In the genomic region with DNA sequence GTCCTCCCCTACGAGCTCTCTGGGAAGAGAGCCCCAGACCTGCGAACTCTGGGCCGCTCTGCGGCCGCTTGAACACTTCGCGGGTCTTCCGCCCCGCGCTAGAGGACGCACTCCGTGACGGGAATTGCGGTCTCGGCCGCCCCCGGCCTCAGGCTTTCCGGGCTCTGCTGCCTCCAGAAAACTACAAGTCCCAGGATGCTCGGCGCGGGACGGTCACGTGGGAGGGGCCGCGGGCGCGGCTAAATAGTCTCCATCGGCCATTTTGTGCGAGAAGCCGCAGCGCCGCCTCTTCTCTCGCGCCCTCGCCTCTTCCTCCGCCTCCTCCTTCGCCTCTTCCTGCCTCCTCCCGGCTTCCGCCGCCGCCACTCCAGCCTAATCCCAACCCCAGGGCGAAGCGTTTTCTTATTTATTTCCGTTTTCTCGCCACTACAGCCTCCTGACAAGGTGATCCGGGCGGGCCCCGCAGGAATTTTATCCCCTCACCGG, we compare ENCODE assay signal across 8 cellular contexts. TPM values are rescaled to one million over a fixed set of nuclear protein-coding genes. Genes with fewer than 3 reads are reported as not detected.
DNase-seq lines count a peak whose midpoint lies in the region; ATAC-seq and TF ChIP-seq lines count a peak whose summit lies in the region.

A gene (plus strand): TSS at position 269 of the 486 bp plus-strand sequence. CDS start 235 bp downstream, outside the sequence.

- H3K4me1 ChIP-seq in ovary (ENCODE audit: insufficient read depth) (peaks cover 4% of the 10 kb centered on the region), tibial nerve (peaks cover 0 to 46% (median 12%) of the 10 kb centered on the region in 4 donors)

- no peaks in the 10 kb centered on the region for H3K9me3 ChIP-seq in ovary
- no peaks in the 10 kb centered on the region for H3K9me3 ChIP-seq in tibial nerve

- peak; percentile 57 for TF ChIP-seq EP300 in ovary (IDR thresholded peaks at IDR 0.05)
- peak; percentile 83 to 96 for TF ChIP-seq EP300 in tibial nerve (IDR thresholded peaks at IDR 0.05)

- H3K36me3 ChIP-seq in ovary, result no peaks in the 10 kb centered on the region
- H3K36me3 ChIP-seq in tibial nerve, result peaks cover 0 to 33% (median 0%) of the 10 kb centered on the region in 3 donors

- no peaks in the 10 kb centered on the region for H3K9me3 Mint-ChIP-seq in activated naive CD8-positive, alpha-beta T cell treated with anti-CD3 and anti-CD28 coated beads for 36 hours

- peaks cover 16% of the 10 kb centered on the region for H3K36me3 Mint-ChIP-seq in activated naive CD8-positive, alpha-beta T cell treated with anti-CD3 and anti-CD28 coated beads for 36 hours

- H3K27me3 ChIP-seq in ovary (no peaks in the 10 kb centered on the region), tibial nerve (no peaks in the 10 kb centered on the region)

- WGBS in ovary, 3 donors, result 0 to 1% (median 0%) methylated on average over 48 to 49 of the region's 49 CpGs
- 0 to 1% methylated on average over 37 to 46 of the region's 49 CpGs for WGBS in tibial nerve, 2 donors

- H3K27ac ChIP-seq in ovary (peak within 1 kb of the TSS; percentile 93 to 94), tibial nerve (peak within 1 kb of the TSS; percentile 86 to 99 (median 96))

- intact Hi-C loops in head of caudate nucleus (cut with DNase I) (no loop called here), ovary (cut with DNase I) (loop anchor here in 1 of 4 donors (5.0 kb wide), 1 partner anchor 148 kb away; a partner anchor contains a TSS)

- TF ChIP-seq POLR2A in GM10847 (IDR thresholded peaks at IDR 0.05; ENCODE audit: extremely low read depth, insufficient read length) (peak; percentile 52), ovary (IDR thresholded peaks at IDR 0.05) (peak; percentile 97), tibial nerve (IDR thresholded peaks at IDR 0.05) (peak; percentile 90 to 98)

- ATAC-seq in HG02610 (IDR thresholded peaks at IDR 0.05; ENCODE audit: unreplicated experiment), result peak; percentile 93

- H3K4me3 ChIP-seq in ovary (peak within 1 kb of the TSS; percentile 58), tibial nerve (peak within 1 kb of the TSS; percentile 84 to 99 (median 96))

- H3K4me1 Mint-ChIP-seq in activated naive CD8-positive, alpha-beta T cell treated with anti-CD3 and anti-CD28 coated beads for 36 hours, result peaks cover 25% of the 10 kb centered on the region

- no peaks in the 10 kb centered on the region for H3K27me3 Mint-ChIP-seq in activated naive CD8-positive, alpha-beta T cell treated with anti-CD3 and anti-CD28 coated beads for 36 hours

- H3K27ac Mint-ChIP-seq in activated naive CD8-positive, alpha-beta T cell treated with anti-CD3 and anti-CD28 coated beads for 36 hours, result peak within 1 kb of the TSS; percentile 99

- DNase-seq in NCI-H1092 treated with DMSO at 0.1 percent for 48 hours (lab: John Stamatoyannopoulos, UW) (peak; percentile 96), SKM-1 treated with dmso at 0.1 percent for 144 hours (lab: John Stamatoyannopoulos, UW; ENCODE audit: unreplicated experiment) (peak; percentile 96), head of caudate nucleus (peak; percentile 94 to 100 (median 98)), ovary (peak; percentile 98 to 99 (median 99)), tibial nerve (ENCODE audit: low spot score in 2 of 2) (peak; percentile 98)
- DNase-seq in activated naive CD8-positive, alpha-beta T cell treated with anti-CD3 and anti-CD28 coated beads for 36 hours, result peak; percentile 96

- TF ChIP-seq CTCF in ovary (IDR thresholded peaks at IDR 0.05) (peak; percentile 87 to 93 (median 91)), tibial nerve (IDR thresholded peaks at IDR 0.05) (peak; percentile 86 to 97 (median 94))

- H3K4me3 Mint-ChIP-seq in activated naive CD8-positive, alpha-beta T cell treated with anti-CD3 and anti-CD28 coated beads for 36 hours, result peak within 1 kb of the TSS; percentile 99

RNA-seq across cellular contexts. Expression of the gene that starts here (rescaled TPM):
- total RNA-seq in activated naive CD8-positive, alpha-beta T cell treated with anti-CD3 and anti-CD28 coated beads for 36 hours, result 10 to 100 TPM; 54.2 to 56.5 TPM
- 100 to 1,000 TPM in 1 of 7 donors, 10 to 100 TPM in 6; 30.4 to 108 (median 73.0) TPM for total RNA-seq in ovary
- 100 to 1,000 TPM in 1 of 2 donors, 10 to 100 TPM in 1; 99.1 to 156 TPM for polyA plus RNA-seq in ovary
- 10 to 100 TPM; 24.0 to 36.9 (median 30.1) TPM for total RNA-seq in tibial nerve

Comparison
In these comparisons a context has a peak if more than half of its experiments do, and no peak if none do; other contexts are left out.
1. Peak in every context shown above with its lines: DNase-seq, ATAC-seq, H3K4me3 ChIP-seq and H3K27ac ChIP-seq.